25 cellular contexts compared by ENCODE assay signal in the genomic region with DNA sequence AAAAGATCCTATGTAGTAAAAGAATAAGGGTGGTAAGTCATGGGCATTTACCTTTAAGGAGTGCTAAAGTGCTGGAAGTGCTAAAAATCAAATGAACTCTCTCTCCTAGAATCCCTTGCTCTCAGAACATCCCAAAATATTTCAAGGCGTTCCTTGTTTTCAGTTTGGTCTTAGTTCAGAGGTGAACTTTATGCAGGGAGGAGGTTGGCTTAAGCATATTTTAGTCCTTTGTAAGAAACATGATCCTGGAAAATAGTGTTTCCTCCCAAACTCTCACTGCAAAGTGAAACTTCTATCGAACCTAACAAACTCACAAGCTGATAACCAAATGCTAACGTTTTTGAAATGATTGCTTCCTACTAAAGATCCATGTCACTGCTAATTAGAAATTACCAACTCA.
"Had no signal": no experiment of that assay in that cellular context is flagged by ENCODE, and none has a peak within 500 bp of the region (broad histone marks: within the 10 kb centered on the region; RNA-seq: fewer than 3 reads in every experiment).

No MANE protein-coding gene starts in this region.

- FAIRE-seq: frontal cortex, kidney had no signal

- H3K36me3 ChIP-seq: breast epithelium, esophagus squamous epithelium, left ventricle myocardium inferior, prostate gland, right atrium auricular region, suprapubic skin, upper lobe of right lung had no signal

- H3K9me3 ChIP-seq: prostate gland, right atrium auricular region, suprapubic skin, upper lobe of right lung had no signal

- H3K27me3 Mint-ChIP-seq: activated CD4-positive, alpha-beta T cell treated with anti-CD3 and anti-CD28 coated beads, Interleukin-2, amount 10 ng/mL, durations not matched to agents 7 days and 5 days; activated T-cell treated with anti-CD3 and anti-CD28 coated beads, Interleukin-2, amount 50 U/mL, for 24 hours; dendritic cell treated with granulocyte-macrophage colony-stimulating factor and Interleukin-4, amounts not matched to agents 40 ng/mL and 50 ng/mL, for 4 days had no signal

- ATAC-seq: activated CD8-positive, alpha-beta T cell treated with anti-CD3 and anti-CD28 coated beads, Interleukin-2, amount 10 ng/mL, durations not matched to agents 7 days and 5 days; stimulated activated naive CD8-positive, alpha-beta T cell treated with anti-CD3 and anti-CD28 coated beads, Interleukin-15, Interleukin-2, amounts not matched to agents 100 U/mL and 50 U/mL, for 24 hours; upper lobe of right lung had no signal

- DNase-seq: activated CD4-positive, alpha-beta T cell treated with anti-CD3 and anti-CD28 coated beads, Interleukin-2, amount 10 ng/mL, durations not matched to agents 7 days and 5 days; activated CD4-positive, CD25-positive, alpha-beta regulatory T cell; activated CD8-positive, alpha-beta T cell treated with anti-CD3 and anti-CD28 coated beads, Interleukin-2, amount 10 ng/mL, durations not matched to agents 7 days and 5 days; activated naive CD4-positive, alpha-beta T cell treated with Interleukin-2 at 50 U/mL for 16 hours; activated T-cell treated with anti-CD3 and anti-CD28 coated beads, Interleukin-2, amount 50 U/mL, for 24 hours; anterior cingulate cortex; effector CD8-positive, alpha-beta T cell; esophagus squamous epithelium; head of caudate nucleus; kidney; left ventricle myocardium inferior; mammary epithelial cell; occipital lobe; stimulated activated naive CD8-positive, alpha-beta T cell treated with anti-CD3 and anti-CD28 coated beads, Interleukin-15, Interleukin-2, amounts not matched to agents 100 U/mL and 50 U/mL, for 24 hours; T-helper 1 cell; T-helper 9 cell; upper lobe of right lung had no signal

- H3K27me3 ChIP-seq: breast epithelium, esophagus squamous epithelium, right atrium auricular region, suprapubic skin, upper lobe of right lung had no signal

- H3K4me1 ChIP-seq: breast epithelium, prostate gland, right atrium auricular region, upper lobe of right lung had no signal

- H3K27ac ChIP-seq: breast epithelium, esophagus squamous epithelium, left ventricle myocardium inferior, prostate gland, right atrium auricular region, skin epidermis, suprapubic skin, upper lobe of right lung had no signal

- H3K4me3 ChIP-seq: esophagus squamous epithelium, left ventricle myocardium inferior, prostate gland, right atrium auricular region, skin epidermis, suprapubic skin, upper lobe of right lung had no signal

- H3K27ac Mint-ChIP-seq: activated CD4-positive, alpha-beta T cell treated with anti-CD3 and anti-CD28 coated beads, Interleukin-2, amount 10 ng/mL, durations not matched to agents 7 days and 5 days; activated CD8-positive, alpha-beta T cell treated with anti-CD3 and anti-CD28 coated beads, Interleukin-2, amount 10 ng/mL, durations not matched to agents 7 days and 5 days; activated T-cell treated with anti-CD3 and anti-CD28 coated beads, Interleukin-2, amount 50 U/mL, for 24 hours; activated T-helper 2 cell treated with anti-CD3 and anti-CD28 coated beads, Interferon-gamma antibody, Interleukin-2, Interleukin-4, amounts not matched to agents 10 μg/mL and 5 μg/mL and 100 μg/mL, durations not matched to agents 14 hours and 24 hours and 36 hours; dendritic cell treated with granulocyte-macrophage colony-stimulating factor and Interleukin-4, amounts not matched to agents 40 ng/mL and 50 ng/mL, for 4 days had no signal

- H3K4me1 Mint-ChIP-seq: activated CD4-positive, alpha-beta T cell treated with anti-CD3 and anti-CD28 coated beads, Interleukin-2, amount 10 ng/mL, durations not matched to agents 7 days and 5 days had no signal

- H3K4me3 Mint-ChIP-seq: activated CD4-positive, alpha-beta T cell treated with anti-CD3 and anti-CD28 coated beads, Interleukin-2, amount 10 ng/mL, durations not matched to agents 7 days and 5 days; activated CD8-positive, alpha-beta T cell treated with anti-CD3 and anti-CD28 coated beads, Interleukin-2, amount 10 ng/mL, durations not matched to agents 7 days and 5 days; activated T-cell treated with anti-CD3 and anti-CD28 coated beads, Interleukin-2, amount 50 U/mL, for 24 hours; dendritic cell treated with granulocyte-macrophage colony-stimulating factor and Interleukin-4, amounts not matched to agents 40 ng/mL and 50 ng/mL, for 4 days had no signal

- H3K9me3 Mint-ChIP-seq: activated CD4-positive, alpha-beta T cell treated with anti-CD3 and anti-CD28 coated beads, Interleukin-2, amount 10 ng/mL, durations not matched to agents 7 days and 5 days; activated T-cell treated with anti-CD3 and anti-CD28 coated beads, Interleukin-2, amount 50 U/mL, for 24 hours; activated T-helper 2 cell treated with anti-CD3 and anti-CD28 coated beads, Interferon-gamma antibody, Interleukin-2, Interleukin-4, amounts not matched to agents 10 μg/mL and 5 μg/mL and 100 μg/mL, durations not matched to agents 14 hours and 24 hours and 36 hours; dendritic cell treated with granulocyte-macrophage colony-stimulating factor and Interleukin-4, amounts not matched to agents 40 ng/mL and 50 ng/mL, for 4 days had no signal
